14 cellular contexts compared by ENCODE assay signal in the genomic region with DNA sequence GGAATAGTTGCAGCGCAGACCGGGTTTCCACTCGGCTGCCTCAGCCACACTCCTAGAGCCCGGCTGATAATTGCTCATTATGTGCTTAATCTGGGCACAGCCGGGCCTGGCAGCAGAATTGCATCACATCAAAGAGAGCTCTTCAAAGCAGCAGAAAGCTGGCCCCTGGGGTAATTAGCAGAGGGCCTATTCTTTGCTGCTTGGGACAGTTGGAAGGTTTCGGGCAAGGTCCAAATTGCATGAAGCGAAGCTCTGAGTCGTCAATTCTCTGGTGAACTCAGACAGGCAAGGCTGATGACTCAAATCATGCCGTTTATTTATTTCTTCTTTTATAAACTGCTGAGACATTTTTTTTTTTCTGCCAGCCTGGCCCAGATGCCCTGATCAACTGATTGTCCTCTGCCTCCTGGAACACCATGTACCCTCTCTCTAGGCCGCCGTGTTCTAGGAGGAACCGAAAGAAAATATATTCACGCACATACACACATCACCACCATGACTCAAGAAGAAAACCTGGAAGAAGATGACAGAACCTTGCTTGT.
DNase-seq lines count a peak whose midpoint lies in the region; ATAC-seq, FAIRE-seq and TF ChIP-seq lines count a peak whose summit lies in the region.
"Had no signal": no experiment of that assay in that cellular context is flagged by ENCODE, and none has a peak within 500 bp of the region (broad histone marks: within the 10 kb centered on the region; RNA-seq: fewer than 3 reads in every experiment).

No MANE protein-coding gene starts in this region.

- FAIRE-seq in GM12878 (lab: Jason Lieb, UNC): no peak
- FAIRE-seq: frontal cortex had no signal

- TF ChIP-seq POLR2A in HCT116 (IDR thresholded peaks at IDR 0.05; ENCODE audit: borderline replicate concordance, extremely low read depth, insufficient read depth, insufficient read length) (no peak), GM12878 (IDR thresholded peaks at IDR 0.05; ENCODE audit: low read depth, low read length) (no peak), esophagus muscularis mucosa (IDR thresholded peaks at IDR 0.05; ENCODE audit: low read depth) (no peak)

- H3K4me3 ChIP-seq in A673 (ENCODE audit: low read depth, low read length, poor library complexity, severe bottlenecking) (no peak overlapping the region), HCT116 (replicated peaks in 1 of 2; ENCODE audit: low read depth in 1 of 2, low read length in 2 of 2) (no peak overlapping the region), GM12878 (no peak overlapping the region), lower lobe of right lung (no peak overlapping the region), esophagus muscularis mucosa (no peak overlapping the region)
- H3K4me3 ChIP-seq: transverse colon had no signal

- DNase-seq in A673 (ENCODE audit: low spot score): peak; percentile 21
- no peak for DNase-seq in HCT116 (ENCODE audit: low read depth, low spot score)
- DNase-seq in GM12878 (ENCODE audit: low read depth, low spot score): peak; percentile 19
- no peak for DNase-seq in lower lobe of right lung
- no peak for DNase-seq in esophagus muscularis mucosa (ENCODE audit: extremely low spot score)
- DNase-seq in cerebellum (ENCODE audit: low spot score): no peak
- no peak for DNase-seq in activated CD8-positive, alpha-beta T cell treated with anti-CD3 and anti-CD28 coated beads for 36 hours
- DNase-seq: activated CD4-positive, alpha-beta T cell treated with anti-CD3 and anti-CD28 coated beads, Interleukin-2, amount 50 U/mL, for 48 hours; activated naive CD4-positive, alpha-beta T cell treated with anti-CD3 and anti-CD28 coated beads for 36 hours; NCI-H146; T-helper 2 cell; transverse colon had no signal

- no peaks in the 10 kb centered on the region for H3K79me2 ChIP-seq in HCT116 (ENCODE audit: insufficient read depth, low read length)
- no peaks in the 10 kb centered on the region for H3K79me2 ChIP-seq in GM12878 (ENCODE audit: control insufficient read depth, insufficient read depth, low read length)

- H4K20me1 ChIP-seq in HCT116 (ENCODE audit: insufficient read depth) (no peaks in the 10 kb centered on the region), GM12878 (ENCODE audit: control insufficient read depth, insufficient read depth) (no peaks in the 10 kb centered on the region)

- no peak overlapping the region for H3K27ac Mint-ChIP-seq in activated CD8-positive, alpha-beta T cell treated with anti-CD3 and anti-CD28 coated beads for 36 hours
- H3K27ac Mint-ChIP-seq: activated naive CD4-positive, alpha-beta T cell treated with anti-CD3 and anti-CD28 coated beads for 36 hours had no signal

- no peaks in the 10 kb centered on the region for H3K4me1 ChIP-seq in A673 (ENCODE audit: insufficient read depth, low read length, poor library complexity, severe bottlenecking)
- H3K4me1 ChIP-seq in HCT116 (ENCODE audit: control insufficient read depth in 1 of 2, insufficient read depth in 2 of 2, low read length in 2 of 2): no peaks in the 10 kb centered on the region
- no peaks in the 10 kb centered on the region for H3K4me1 ChIP-seq in GM12878 (ENCODE audit: control insufficient read depth, insufficient read depth, low read length)
- no peaks in the 10 kb centered on the region for H3K4me1 ChIP-seq in lower lobe of right lung
- H3K4me1 ChIP-seq in esophagus muscularis mucosa: no peaks in the 10 kb centered on the region
- H3K4me1 ChIP-seq: transverse colon had no signal

- BruUV-seq in A673 (replicated peaks; lab: Mats Ljungman, UMichigan): no TSS peak
- no TSS peak for BruUV-seq in HCT116 (replicated peaks; lab: Mats Ljungman, UMichigan)
- no TSS peak for BruUV-seq in GM12878 (replicated peaks; lab: Mats Ljungman, UMichigan)

- intact Hi-C loops in A673 (cut with micrococcal nuclease; ENCODE audit: unreplicated experiment) (no loop called here), HCT116 (cut with micrococcal nuclease) (no loop called here), GM12878 (cut with micrococcal nuclease; ENCODE audit: unreplicated experiment) (no loop called here), lower lobe of right lung (cut with DNase I) (no loop called here), esophagus muscularis mucosa (cut with DNase I) (no loop called here)
- intact Hi-C loops in activated CD8-positive, alpha-beta T cell treated with anti-CD3 and anti-CD28 coated beads for 36 hours (cut with micrococcal nuclease): no loop called here

- TF ChIP-seq RAD21 in HCT116 (IDR thresholded peaks at IDR 0.05; ENCODE audit: low read depth) (no peak), GM12878 (IDR thresholded peaks at IDR 0.05; ENCODE audit: insufficient read depth, low read depth, low read length) (no peak)

- no peak overlapping the region for H3K27ac ChIP-seq in A673 (ENCODE audit: low read depth, low read length, poor library complexity, severe bottlenecking)
- H3K27ac ChIP-seq in HCT116 (ENCODE audit: low read depth, low read length): no peak overlapping the region
- H3K27ac ChIP-seq in GM12878 (ENCODE audit: control insufficient read depth, insufficient read depth): no peak overlapping the region
- H3K27ac ChIP-seq in lower lobe of right lung: no peak overlapping the region
- no peak overlapping the region for H3K27ac ChIP-seq in esophagus muscularis mucosa (replicated peaks in 1 of 4)
- H3K27ac ChIP-seq: transverse colon had no signal

- CTCF ChIA-PET in A673 (lab: Charles Lee) (no interaction called here), HCT116 (lab: Charles Lee) (no interaction called here), GM12878 (lab: Yijun Ruan, JAX) (interaction anchor here (0.6 kb wide), 1 partner anchor 793 kb away, joined by 3 read pairs; no protein-coding TSS in a partner anchor)
- CTCF ChIA-PET in activated CD8-positive, alpha-beta T cell treated with anti-CD3 and anti-CD28 coated beads for 36 hours (lab: Charles Lee): no interaction called here

- SMC1A ChIA-PET in GM12878 (lab: Charles Lee; ENCODE audit: uncharacterized antibody, unreplicated experiment): interaction anchor here (0.9 to 1.9 kb wide), 2 partner anchors 8 to 266 kb away, joined by 3 to 6 read pairs; no protein-coding TSS in a partner anchor

- no peaks in the 10 kb centered on the region for H3K36me3 Mint-ChIP-seq in activated CD8-positive, alpha-beta T cell treated with anti-CD3 and anti-CD28 coated beads for 36 hours (ENCODE audit: low read depth)

- H3K27me3 Mint-ChIP-seq in activated CD8-positive, alpha-beta T cell treated with anti-CD3 and anti-CD28 coated beads for 36 hours: peaks cover 6% of the 10 kb centered on the region

- no peak overlapping the region for H3K4me3 Mint-ChIP-seq in activated CD8-positive, alpha-beta T cell treated with anti-CD3 and anti-CD28 coated beads for 36 hours
- H3K4me3 Mint-ChIP-seq: activated naive CD4-positive, alpha-beta T cell treated with anti-CD3 and anti-CD28 coated beads for 36 hours had no signal

- H3K4me1 Mint-ChIP-seq in activated CD8-positive, alpha-beta T cell treated with anti-CD3 and anti-CD28 coated beads for 36 hours (ENCODE audit: low read depth): no peaks in the 10 kb centered on the region

- no peak for TF ChIP-seq EP300 in GM12878 (IDR thresholded peaks at IDR 0.05; ENCODE audit: borderline replicate concordance in 1 of 2, control insufficient read depth in 1 of 2, low read depth in 2 of 2, low read length in 2 of 2)
- TF ChIP-seq EP300 in esophagus muscularis mucosa (IDR thresholded peaks at IDR 0.05): no peak

- 2% methylated on average over 13 of the region's 13 CpGs for WGBS in GM12878 (ENCODE audit: insufficient coverage, insufficient replicate concordance, low lambda C conversion rate, missing lambda C conversion rate)
- 82% methylated on average over 11 of the region's 13 CpGs for WGBS in esophagus muscularis mucosa

- in situ Hi-C loops in GM12878 (cut with MboI): no loop called here

- H3K4me2 ChIP-seq in HCT116 (ENCODE audit: low read length): no peak overlapping the region
- H3K4me2 ChIP-seq in GM12878 (ENCODE audit: control insufficient read depth, insufficient read depth): no peak overlapping the region

- RAD21 ChIA-PET in HCT116 (lab: Charles Lee; ENCODE audit: low non-redundant PET in 1 of 2, low total read pairs in 2 of 2, uncharacterized antibody in 2 of 2, unreplicated experiment in 2 of 2): no interaction called here
- RAD21 ChIA-PET in GM12878 (lab: Charles Lee; ENCODE audit: unreplicated experiment): interaction anchor here (1.1 kb wide), 1 partner anchor 149 kb away, joined by 4 read pairs; no protein-coding TSS in a partner anchor

- peaks cover 1% of the 10 kb centered on the region for H3K9me3 Mint-ChIP-seq in activated CD8-positive, alpha-beta T cell treated with anti-CD3 and anti-CD28 coated beads for 36 hours

- TF ChIP-seq CTCF in A673 (conservative IDR thresholded peaks at IDR 0.05; ENCODE audit: low read depth, low read length): no peak
- TF ChIP-seq CTCF in HCT116 (IDR thresholded peaks at IDR 0.05 in 2 of 3, conservative IDR thresholded peaks at IDR 0.05 in 1 of 3; ENCODE audit: borderline replicate concordance in 1 of 3, insufficient read depth in 1 of 3, low read depth in 2 of 3, low read length in 2 of 3): no peak
- no peak for TF ChIP-seq CTCF in GM12878 (IDR thresholded peaks at IDR 0.05 in 2 of 3, conservative IDR thresholded peaks at IDR 0.05 in 1 of 3; ENCODE audit: control insufficient read depth in 2 of 3, extremely low read depth in 1 of 3, insufficient read depth in 1 of 3, low read depth in 3 of 3, low read length in 3 of 3)
- TF ChIP-seq CTCF in lower lobe of right lung (IDR thresholded peaks at IDR 0.05): no peak
- TF ChIP-seq CTCF in esophagus muscularis mucosa (IDR thresholded peaks at IDR 0.05): no peak
- TF ChIP-seq CTCF in activated CD8-positive, alpha-beta T cell treated with anti-CD3 and anti-CD28 coated beads for 36 hours (IDR thresholded peaks at IDR 0.05): no peak

- POLR2A ChIA-PET in A673 (lab: Charles Lee; ENCODE audit: low non-redundant PET): no interaction called here
- POLR2A ChIA-PET in HCT116 (lab: Charles Lee): no interaction called here
- POLR2A ChIA-PET in GM12878 (lab: Charles Lee): no interaction called here
- POLR2A ChIA-PET in activated CD8-positive, alpha-beta T cell treated with anti-CD3 and anti-CD28 coated beads for 36 hours (lab: Charles Lee): interaction anchor here (0.6 kb wide), 1 partner anchor 799 kb away, joined by 4 read pairs; no protein-coding TSS in a partner anchor

- no peak overlapping the region for H3K9ac ChIP-seq in HCT116 (ENCODE audit: low read length)
- no peak overlapping the region for H3K9ac ChIP-seq in GM12878 (ENCODE audit: control insufficient read depth, insufficient read depth, low read length)

- ATAC-seq in HCT116: no peak
- peak; percentile 88 for ATAC-seq in GM12878
- ATAC-seq in lower lobe of right lung: peak; percentile 54 to 71
- no peak for ATAC-seq in activated CD8-positive, alpha-beta T cell treated with anti-CD3 and anti-CD28 coated beads for 36 hours
- ATAC-seq in GM21360 (IDR thresholded peaks at IDR 0.05; ENCODE audit: unreplicated experiment): no peak

- H3K9me2 ChIP-seq in HCT116 (ENCODE audit: insufficient read depth): no peaks in the 10 kb centered on the region

- H2AFZ ChIP-seq in HCT116 (ENCODE audit: low read depth, low read length, poor library complexity, severe bottlenecking) (no peak overlapping the region), GM12878 (ENCODE audit: control insufficient read depth, low read depth, low read length) (no peak overlapping the region)

- peaks cover 66% of the 10 kb centered on the region for H3K27me3 ChIP-seq in A673 (replicated peaks; ENCODE audit: insufficient read depth, low read depth, low read length, poor library complexity)
- peaks cover 51% of the 10 kb centered on the region for H3K27me3 ChIP-seq in HCT116 (ENCODE audit: insufficient read depth, low read length)
- H3K27me3 ChIP-seq in GM12878 (replicated peaks in 1 of 2; ENCODE audit: control insufficient read depth in 2 of 2, insufficient read depth in 2 of 2, low read length in 1 of 2): no peaks in the 10 kb centered on the region
- no peaks in the 10 kb centered on the region for H3K27me3 ChIP-seq in lower lobe of right lung (ENCODE audit: low read depth)
- H3K27me3 ChIP-seq in esophagus muscularis mucosa: peaks cover 0 to 15% (median 0%) of the 10 kb centered on the region in 4 donors

- H3K36me3 ChIP-seq in A673 (ENCODE audit: insufficient read depth, low read length, poor library complexity, severe bottlenecking): no peaks in the 10 kb centered on the region
- H3K36me3 ChIP-seq in HCT116 (ENCODE audit: control insufficient read depth in 1 of 2, insufficient read depth in 2 of 2, low read length in 2 of 2): no peaks in the 10 kb centered on the region
- no peaks in the 10 kb centered on the region for H3K36me3 ChIP-seq in GM12878 (ENCODE audit: control insufficient read depth in 2 of 2, insufficient read depth in 2 of 2, low read length in 1 of 2)
- no peaks in the 10 kb centered on the region for H3K36me3 ChIP-seq in lower lobe of right lung
- no peaks in the 10 kb centered on the region for H3K36me3 ChIP-seq in esophagus muscularis mucosa
- H3K36me3 ChIP-seq: transverse colon had no signal

- H3K9me3 ChIP-seq in A673 (ENCODE audit: low read depth, low read length, poor library complexity, severe bottlenecking) (no peaks in the 10 kb centered on the region), HCT116 (ENCODE audit: control insufficient read depth in 1 of 2, insufficient read depth in 1 of 2, low read depth in 1 of 2, low read length in 2 of 2) (no peaks in the 10 kb centered on the region), GM12878 (replicated peaks; ENCODE audit: control insufficient read depth, insufficient read depth, low read length) (no peaks in the 10 kb centered on the region; the same call in 2 of the 3 replicates), lower lobe of right lung (no peaks in the 10 kb centered on the region), esophagus muscularis mucosa (no peaks in the 10 kb centered on the region)
- H3K9me3 ChIP-seq: transverse colon had no signal

Comparison
In these comparisons a context has a peak if more than half of its experiments do, and no peak if none do; other contexts are left out.
1. DNase-seq: peak in A673 (single experiment) and GM12878 (single experiment); none in HCT116 (single experiment), lower lobe of right lung (single experiment), esophagus muscularis mucosa (single experiment), cerebellum (single experiment) and activated CD8-positive, alpha-beta T cell treated with anti-CD3 and anti-CD28 coated beads for 36 hours (single experiment).
2. ATAC-seq: peak in GM12878 (single experiment) and lower lobe of right lung (2 of 2); none in HCT116 (single experiment), activated CD8-positive, alpha-beta T cell treated with anti-CD3 and anti-CD28 coated beads for 36 hours (single experiment) and GM21360 (single experiment).